Comparison of ENCODE assay signal across 8 cellular contexts in genomic region chr14:93655078-93655750, GRCh38.
A peak's percentile ranks its signal among the peaks of the same experiment; 100 is the strongest.
DNase-seq lines count a peak whose midpoint lies in the region; ATAC-seq, FAIRE-seq and TF ChIP-seq lines count a peak whose summit lies in the region.

No MANE protein-coding gene starts in this region.

- peak; percentile 44 for FAIRE-seq in endothelial cell of umbilical vein (lab: Jason Lieb, UNC)

- H3K27me3 ChIP-seq in DND-41 (ENCODE audit: insufficient read depth, low read length, poor library complexity) (no peaks in the 10 kb centered on the region), OCI-LY3 (ENCODE audit: low read depth, low read length) (peaks cover 26% of the 10 kb centered on the region), endothelial cell of umbilical vein (ENCODE audit: control insufficient read depth in 2 of 2, insufficient read depth in 2 of 2, low read length in 2 of 2) (no peaks in the 10 kb centered on the region)

- no peaks in the 10 kb centered on the region for H3K4me1 ChIP-seq in DND-41 (ENCODE audit: insufficient read depth, low read length)
- no peaks in the 10 kb centered on the region for H3K4me1 ChIP-seq in OCI-LY3 (ENCODE audit: low read length)
- H3K4me1 ChIP-seq in endothelial cell of umbilical vein (ENCODE audit: control insufficient read depth, extremely low read depth, insufficient read depth, low read length), result no peaks in the 10 kb centered on the region

- no TSS peak for BruUV-seq in endothelial cell of umbilical vein (replicated peaks; lab: Mats Ljungman, UMichigan)

- POLR2A ChIA-PET in endothelial cell of umbilical vein (lab: Charles Lee), result no interaction called here

- H3K27ac ChIP-seq in DND-41 (ENCODE audit: low read length) (no peak overlapping the region), OCI-LY3 (ENCODE audit: low read length) (no peak overlapping the region), endothelial cell of umbilical vein (ENCODE audit: insufficient read depth, low read depth, low read length) (no peak overlapping the region)

- H3K4me2 ChIP-seq in DND-41 (ENCODE audit: insufficient read depth, low read length) (no peak overlapping the region), OCI-LY3 (ENCODE audit: low read length) (peak overlapping the region; percentile 18), endothelial cell of umbilical vein (ENCODE audit: insufficient read depth, low read length) (no peak overlapping the region)

- H4K20me1 ChIP-seq in DND-41 (ENCODE audit: insufficient read depth, low read length) (no peaks in the 10 kb centered on the region), OCI-LY3 (ENCODE audit: insufficient read depth, low read length) (no peaks in the 10 kb centered on the region), endothelial cell of umbilical vein (replicated peaks; ENCODE audit: control insufficient read depth, extremely low read depth, insufficient read depth, low read length) (no peaks in the 10 kb centered on the region)

- no peak overlapping the region for H2AFZ ChIP-seq in DND-41 (ENCODE audit: low read depth, low read length)
- H2AFZ ChIP-seq in OCI-LY3 (ENCODE audit: low read depth, low read length), result peak overlapping the region; percentile 59; the same call in 1 of the 2 replicates
- no peak overlapping the region for H2AFZ ChIP-seq in endothelial cell of umbilical vein (ENCODE audit: low read depth, low read length)

- peaks cover 5% of the 10 kb centered on the region for H3K27me3 Mint-ChIP-seq in nephron progenitor cell (ENCODE audit: low read depth, poor library complexity)

- dilution Hi-C loops in endothelial cell of umbilical vein (cut with MboI; ENCODE audit: extremely low pct_ligation_motif_present, low sequenced_read_pairs), result no loop called here

- TF ChIP-seq CTCF in DND-41 (IDR thresholded peaks at IDR 0.05; ENCODE audit: borderline replicate concordance, extremely low read depth, low read length, poor library complexity, severe bottlenecking), result peak; percentile 64
- TF ChIP-seq CTCF in OCI-LY3 (IDR thresholded peaks at IDR 0.05; ENCODE audit: low read depth, low read length), result peak; percentile 83
- TF ChIP-seq CTCF in endothelial cell of umbilical vein (IDR thresholded peaks at IDR 0.05; ENCODE audit: extremely low read depth in 1 of 2, insufficient read depth in 1 of 2, low read depth in 1 of 2, low read length in 2 of 2), result peak; percentile 19 to 29
- TF ChIP-seq CTCF in nephron progenitor cell (IDR thresholded peaks at IDR 0.05), result peak; percentile 65

- H3K36me3 ChIP-seq in DND-41 (ENCODE audit: insufficient read depth, low read length), result no peaks in the 10 kb centered on the region
- no peaks in the 10 kb centered on the region for H3K36me3 ChIP-seq in OCI-LY3 (replicated peaks; ENCODE audit: low read depth, low read length)
- H3K36me3 ChIP-seq in endothelial cell of umbilical vein (ENCODE audit: control insufficient read depth in 2 of 2, extremely low read depth in 1 of 2, insufficient read depth in 2 of 2, low read length in 2 of 2), result no peaks in the 10 kb centered on the region

- H3K79me2 ChIP-seq in DND-41 (ENCODE audit: insufficient read depth, low read length) (no peaks in the 10 kb centered on the region), OCI-LY3 (ENCODE audit: low read length) (no peaks in the 10 kb centered on the region), endothelial cell of umbilical vein (ENCODE audit: control insufficient read depth, insufficient read depth, low read length) (no peaks in the 10 kb centered on the region)

- H3K4me3 ChIP-seq in DND-41 (ENCODE audit: low read depth in 1 of 2, low read length in 2 of 2), result no peak overlapping the region
- H3K4me3 ChIP-seq in OCI-LY3 (ENCODE audit: low read length), result no peak overlapping the region
- H3K4me3 ChIP-seq in endothelial cell of umbilical vein (replicated peaks in 1 of 3; ENCODE audit: insufficient read depth in 1 of 3, low read depth in 1 of 3, low read length in 3 of 3), result no peak overlapping the region

- intact Hi-C loops in endothelial cell of umbilical vein (cut with micrococcal nuclease), result loop anchor here (1.0 to 10.0 kb wide), 4 partner anchors 238 to 480 kb away; no protein-coding TSS in a partner anchor

- DNase-seq in DND-41 (peak; percentile 9), HT-29 (ENCODE audit: low spot score) (peak; percentile 52), endothelial cell of umbilical vein (ENCODE audit: low read depth, low spot score) (peak; percentile 22), nephron progenitor cell (peak; percentile 51)

- H3K27ac Mint-ChIP-seq in nephron progenitor cell, result no peak overlapping the region

- peaks cover 7% of the 10 kb centered on the region for H3K9me3 Mint-ChIP-seq in nephron progenitor cell

- no peak overlapping the region for H3K4me3 Mint-ChIP-seq in nephron progenitor cell

- ATAC-seq in DND-41 (ENCODE audit: insufficient read depth, low read depth) (no peak), HG02973 (IDR thresholded peaks at IDR 0.05; ENCODE audit: unreplicated experiment) (no peak), HG03159 (IDR thresholded peaks at IDR 0.05; ENCODE audit: unreplicated experiment) (no peak), HG03135 (IDR thresholded peaks at IDR 0.05; ENCODE audit: unreplicated experiment) (no peak)

- no peaks in the 10 kb centered on the region for H3K36me3 Mint-ChIP-seq in nephron progenitor cell (ENCODE audit: low read depth)

- H3K9ac ChIP-seq in DND-41 (ENCODE audit: low read depth, low read length) (no peak overlapping the region), OCI-LY3 (ENCODE audit: low read length) (no peak overlapping the region), endothelial cell of umbilical vein (replicated peaks; ENCODE audit: extremely low read depth, insufficient read depth, low read length) (no peak overlapping the region)

- H3K9me1 ChIP-seq in endothelial cell of umbilical vein (replicated peaks; ENCODE audit: control insufficient read depth, extremely low read depth, insufficient read depth, low read length), result no peaks in the 10 kb centered on the region

- TF ChIP-seq POLR2A in endothelial cell of umbilical vein (IDR thresholded peaks at IDR 0.05; ENCODE audit: low read depth, low read length), result no peak

- H3K4me1 Mint-ChIP-seq in nephron progenitor cell, result peaks cover 9% of the 10 kb centered on the region

- CTCF ChIA-PET in endothelial cell of umbilical vein (lab: Charles Lee), result interaction anchor here (0.7 to 1.9 kb wide), 3 partner anchors 10 to 481 kb away, joined by 3 to 9 read pairs (median 4); no protein-coding TSS in a partner anchor

- H3K9me3 ChIP-seq in DND-41 (ENCODE audit: insufficient read depth, low read length, severe bottlenecking), result no peaks in the 10 kb centered on the region
- H3K9me3 ChIP-seq in OCI-LY3 (ENCODE audit: insufficient read depth, low read length), result no peaks in the 10 kb centered on the region
- no peaks in the 10 kb centered on the region for H3K9me3 ChIP-seq in endothelial cell of umbilical vein (replicated peaks; ENCODE audit: control insufficient read depth, insufficient read depth, low read length)

TF ChIP-seq in endothelial cell of umbilical vein, 7 proteins besides CTCF, POLR2A, EP300 and RAD21:
- TF ChIP-seq GATA2 (IDR thresholded peaks at IDR 0.05; ENCODE audit: insufficient read depth, insufficient read length, low read depth, low read length), result no peak
- TF ChIP-seq EZH2 (IDR thresholded peaks at IDR 0.05; ENCODE audit: borderline replicate concordance, low read depth, low read length, severe bottlenecking), result no peak
- no peak for TF ChIP-seq MAX (IDR thresholded peaks at IDR 0.05; ENCODE audit: insufficient read depth, insufficient read length)
- no peak for TF ChIP-seq FOS (IDR thresholded peaks at IDR 0.05; ENCODE audit: borderline replicate concordance, insufficient read depth, low read length)
- no peak for TF ChIP-seq POLR2AphosphoS5 (IDR thresholded peaks at IDR 0.05; ENCODE audit: insufficient read depth, low read depth, low read length)
- TF ChIP-seq JUN (IDR thresholded peaks at IDR 0.05; ENCODE audit: borderline replicate concordance, insufficient read depth, insufficient read length, low read depth), result no peak

Comparison
In these comparisons a context has a peak if more than half of its experiments do, and no peak if none do; other contexts are left out.
1. CTCF ChIP-seq: peak in every context shown above with its lines; median percentile 83 in OCI-LY3; 65 in nephron progenitor cell; 64 in DND-41; 24 in endothelial cell of umbilical vein.